Comparison of ENCODE assay signal across 17 cellular contexts in genomic region chr11:45621541-45621940, GRCh38. TPM values are rescaled to one million over a fixed set of nuclear protein-coding genes. Genes with fewer than 3 reads are reported as not detected.
DNase-seq lines count a peak whose midpoint lies in the region; FAIRE-seq and TF ChIP-seq lines count a peak whose summit lies in the region.
"Had no signal": no experiment of that assay in that cellular context is flagged by ENCODE, and none has a peak within 500 bp of the region (broad histone marks: within the 10 kb centered on the region; RNA-seq: fewer than 3 reads in every experiment).

No MANE protein-coding gene starts in this region.

- DNase-seq in ELR (ENCODE audit: low read depth) (peak; percentile 0), bronchial epithelial cell (ENCODE audit: low read depth) (peak; percentile 10), esophagus muscularis mucosa (ENCODE audit: extremely low spot score) (peak; percentile 55), thyroid gland (no peak), tibial nerve (ENCODE audit: low spot score in 2 of 2) (no peak), NCI-H1417 (lab: John Stamatoyannopoulos, UW) (no peak), PC-9 (no peak)
- DNase-seq: CD4-positive, alpha-beta memory T cell; DMS153; DMS79; GF-D8; H9 had no signal

- H3K27me3 ChIP-seq in bronchial epithelial cell (ENCODE audit: control insufficient read depth, insufficient read depth, low read length) (no peaks in the 10 kb centered on the region), esophagus muscularis mucosa (peaks cover 0 to 28% (median 0%) of the 10 kb centered on the region in 4 donors), thyroid gland (no peaks in the 10 kb centered on the region), tibial nerve (no peaks in the 10 kb centered on the region), PC-9 (ENCODE audit: insufficient read depth, low read depth) (peaks cover 22% of the 10 kb centered on the region; the same call in 1 of the 2 replicates)
- H3K27me3 ChIP-seq: BLaER1 had no signal

- intact Hi-C loops in esophagus muscularis mucosa (cut with DNase I) = no loop called here
- intact Hi-C loops in thyroid gland (cut with DNase I) = no loop called here
- intact Hi-C loops in PC-9 (cut with micrococcal nuclease; ENCODE audit: unreplicated experiment) = no loop called here

- H3K4me1 ChIP-seq in esophagus muscularis mucosa = no peaks in the 10 kb centered on the region
- peaks cover 20 to 30% of the 10 kb centered on the region in 2 donors for H3K4me1 ChIP-seq in thyroid gland
- H3K4me1 ChIP-seq in tibial nerve = no peaks in the 10 kb centered on the region
- H3K4me1 ChIP-seq in PC-9 (replicated peaks; ENCODE audit: insufficient read depth) = no peaks in the 10 kb centered on the region
- H3K4me1 ChIP-seq: A549, BLaER1 had no signal

- no peaks in the 10 kb centered on the region for H3K9me2 ChIP-seq in PC-9 (ENCODE audit: insufficient read depth)

- FAIRE-seq in bronchial epithelial cell (lab: Jason Lieb, UNC) = no peak
- FAIRE-seq: A549 had no signal

- no peak for TF ChIP-seq EP300 in esophagus muscularis mucosa (IDR thresholded peaks at IDR 0.05)
- TF ChIP-seq EP300 in tibial nerve (IDR thresholded peaks at IDR 0.05) = no peak

- no peaks in the 10 kb centered on the region for H4K20me1 ChIP-seq in PC-9 (ENCODE audit: insufficient read depth)
- H4K20me1 ChIP-seq: BLaER1 had no signal

- no peak for TF ChIP-seq POLR2A in esophagus muscularis mucosa (IDR thresholded peaks at IDR 0.05; ENCODE audit: low read depth)
- no peak for TF ChIP-seq POLR2A in thyroid gland (IDR thresholded peaks at IDR 0.05)
- no peak for TF ChIP-seq POLR2A in tibial nerve (IDR thresholded peaks at IDR 0.05)

- H3K9me3 ChIP-seq in esophagus muscularis mucosa (peaks cover 0 to 6% (median 3%) of the 10 kb centered on the region in 4 donors), thyroid gland (no peaks in the 10 kb centered on the region), tibial nerve (peaks cover 0 to 20% (median 0%) of the 10 kb centered on the region in 4 donors), PC-9 (ENCODE audit: insufficient read depth, low read depth) (no peaks in the 10 kb centered on the region)
- H3K9me3 ChIP-seq: A549 had no signal

- no peak overlapping the region for H3K4me2 ChIP-seq in PC-9
- H3K4me2 ChIP-seq: A549, BLaER1, GM23338 had no signal

- POLR2A ChIA-PET in PC-9 (lab: Charles Lee; ENCODE audit: unreplicated experiment) = no interaction called here

- no peak overlapping the region for H3K4me3 ChIP-seq in bronchial epithelial cell (ENCODE audit: low read depth, low read length)
- no peak overlapping the region for H3K4me3 ChIP-seq in esophagus muscularis mucosa
- H3K4me3 ChIP-seq in thyroid gland (replicated peaks in 1 of 3) = no peak overlapping the region
- H3K4me3 ChIP-seq in tibial nerve = no peak overlapping the region
- no peak overlapping the region for H3K4me3 ChIP-seq in PC-9
- H3K4me3 ChIP-seq: A549, GM23338 had no signal

- no peak overlapping the region for H2AFZ ChIP-seq in PC-9
- H2AFZ ChIP-seq: GM23338 had no signal

- H3K27ac ChIP-seq in esophagus muscularis mucosa (replicated peaks in 1 of 4) (no peak overlapping the region), thyroid gland (peak overlapping the region; percentile 62 to 72 (median 71)), tibial nerve (no peak overlapping the region), PC-9 (no peak overlapping the region)
- H3K27ac ChIP-seq: 22Rv1, A549, BLaER1 had no signal

- no peaks in the 10 kb centered on the region for H3K36me3 ChIP-seq in bronchial epithelial cell (ENCODE audit: control insufficient read depth, insufficient read depth, low read length)
- H3K36me3 ChIP-seq in esophagus muscularis mucosa = no peaks in the 10 kb centered on the region
- no peaks in the 10 kb centered on the region for H3K36me3 ChIP-seq in thyroid gland
- H3K36me3 ChIP-seq in tibial nerve = no peaks in the 10 kb centered on the region
- H3K36me3 ChIP-seq in PC-9 (ENCODE audit: low read depth) = no peaks in the 10 kb centered on the region
- H3K36me3 ChIP-seq: BLaER1 had no signal

- TF ChIP-seq CTCF in bronchial epithelial cell (IDR thresholded peaks at IDR 0.05; ENCODE audit: insufficient read depth, low read length, severe bottlenecking) (no peak), esophagus muscularis mucosa (IDR thresholded peaks at IDR 0.05) (no peak), thyroid gland (IDR thresholded peaks at IDR 0.05) (no peak), tibial nerve (IDR thresholded peaks at IDR 0.05) (no peak), PC-9 (conservative IDR thresholded peaks at IDR 0.05) (no peak)

- WGBS in esophagus muscularis mucosa = 56% methylated on average over 1 of the region's 1 CpG
- 60 to 67% methylated on average over 1 of the region's 1 CpG for WGBS in thyroid gland, 2 donors
- 67 to 83% methylated on average over 1 of the region's 1 CpG for WGBS in tibial nerve, 2 donors

- CTCF ChIA-PET in PC-9 (lab: Charles Lee) = interaction anchor here (0.5 kb wide), 1 partner anchor 371 kb away, joined by 3 read pairs; no protein-coding TSS in a partner anchor

- no peaks in the 10 kb centered on the region for H3K79me2 ChIP-seq in PC-9 (ENCODE audit: low read depth)

- no peaks in the 10 kb centered on the region for H3F3A ChIP-seq in PC-9 (ENCODE audit: insufficient read depth, low read depth)

- no TSS peak for BruUV-seq in PC-9 (replicated peaks; lab: Mats Ljungman, UMichigan)

RNA-seq across cellular contexts. Expression of gene CHST1, which starts 43.9 kb away (rescaled TPM):
- 0.26 and 2.4 TPM in 2 replicates for total RNA-seq in bronchial epithelial cell
- 1 to 10 TPM; 3.3 to 6.9 (median 3.7) TPM for total RNA-seq in esophagus muscularis mucosa
- total RNA-seq in thyroid gland = 10 to 100 TPM; 19.3 to 28.9 (median 25.0) TPM
- total RNA-seq in tibial nerve = 1 to 10 TPM; 1.2 to 3.6 (median 1.6) TPM
- total RNA-seq in PC-9 (2021) = not detected in 2 replicates
- total RNA-seq: CD4-positive, alpha-beta memory T cell; HT-29 had no signal

Comparison
In these comparisons a context has a peak if more than half of its experiments do, and no peak if none do; other contexts are left out.
1. DNase-seq: peak in ELR (single experiment), bronchial epithelial cell (single experiment) and esophagus muscularis mucosa (single experiment); none in thyroid gland (0 of 2), tibial nerve (0 of 2), NCI-H1417 (0 of 3) and PC-9 (0 of 2).
2. H3K27ac ChIP-seq: peak in thyroid gland (3 of 3); none in esophagus muscularis mucosa (0 of 4), tibial nerve (0 of 4) and PC-9 (single experiment).